In genomic region chr6:96142142-96142541, GRCh38 we compare ENCODE assay signal across 30 cellular contexts.
"Had no signal": no experiment of that assay in that cellular context is flagged by ENCODE, and none has a peak within 500 bp of the region (broad histone marks: within the 10 kb centered on the region; RNA-seq: fewer than 3 reads in every experiment).

No MANE protein-coding gene starts in this region.

- H3K27ac ChIP-seq: adrenal gland, body of pancreas, esophagus muscularis mucosa, foreskin keratinocyte, gastrocnemius medialis had no signal

- H3K36me3 ChIP-seq: adrenal gland, esophagus muscularis mucosa, gastrocnemius medialis had no signal

- H3K9me3 ChIP-seq: adrenal gland, body of pancreas, esophagus muscularis mucosa, gastrocnemius medialis had no signal

- H3K4me1 ChIP-seq: adrenal gland, body of pancreas, esophagus muscularis mucosa, foreskin keratinocyte, gastrocnemius medialis had no signal

- FAIRE-seq: colon had no signal

- DNase-seq: activated CD4-positive, alpha-beta memory T cell treated with anti-CD3 and anti-CD28 coated beads for 36 hours; activated CD4-positive, alpha-beta T cell treated with anti-CD3 and anti-CD28 coated beads for 36 hours; activated CD4-positive, alpha-beta T cell treated with anti-CD3 and anti-CD28 coated beads, Interleukin-2, amount 10 ng/mL, durations not matched to agents 24 days and 14 days; activated CD4-positive, CD25-positive, alpha-beta regulatory T cell; activated CD4-positive, CD25-positive, alpha-beta regulatory T cell treated with anti-CD3 and anti-CD28 coated beads, Interleukin-2, amount 50 U/mL, for 72 hours; activated CD8-positive, alpha-beta memory T cell treated with anti-CD3 and anti-CD28 coated beads, Interleukin-2, amount 10 ng/mL, durations not matched to agents 7 days and 5 days; activated CD8-positive, alpha-beta memory T cell treated with anti-CD3 and anti-CD28 coated beads, Interleukin-2, amount 50 U/mL, for 4 hours; activated CD8-positive, alpha-beta T cell treated with anti-CD3 and anti-CD28 coated beads, Interleukin-2, amount 10 ng/mL, durations not matched to agents 7 days and 5 days; activated effector memory CD4-positive, alpha-beta T cell treated with anti-CD3 and anti-CD28 coated beads, Interleukin-2, amount 50 U/mL, for 16 hours; activated naive CD4-positive, alpha-beta T cell treated with anti-CD3 and anti-CD28 coated beads for 36 hours; activated naive CD8-positive, alpha-beta T cell treated with anti-CD3 and anti-CD28 coated beads for 36 hours; activated naive CD8-positive, alpha-beta T cell treated with anti-CD3 and anti-CD28 coated beads, Interleukin-2, amount 50 U/mL, for 24 hours; activated T-cell treated with anti-CD3 and anti-CD28 coated beads, Interleukin-2, amount 50 U/mL, for 1 hour; activated T-cell treated with anti-CD3 and anti-CD28 coated beads, Interleukin-2, amount 50 U/mL, for 48 hours; adrenal gland; amygdala; aorta; body of pancreas; caudate nucleus; cortex of kidney; dermis blood vessel endothelial cell; effector CD4-positive, alpha-beta T cell; effector memory CD8-positive, alpha-beta T cell; erythroblast; foreskin keratinocyte; gastrocnemius medialis; glutamatergic neuron; T-helper 2 cell had no signal

- ATAC-seq: activated CD4-positive, alpha-beta T cell treated with anti-CD3 and anti-CD28 coated beads for 36 hours; activated CD8-positive, alpha-beta memory T cell treated with anti-CD3 and anti-CD28 coated beads, Interleukin-2, amount 10 ng/mL, durations not matched to agents 7 days and 5 days; activated CD8-positive, alpha-beta T cell treated with anti-CD3 and anti-CD28 coated beads, Interleukin-2, amount 10 ng/mL, durations not matched to agents 7 days and 5 days; activated naive CD8-positive, alpha-beta T cell treated with anti-CD3 and anti-CD28 coated beads, Interleukin-2, amount 50 U/mL, for 24 hours; body of pancreas; effector memory CD8-positive, alpha-beta T cell; foreskin keratinocyte; gastrocnemius medialis had no signal

- H3K4me3 ChIP-seq: adrenal gland, body of pancreas, esophagus muscularis mucosa, gastrocnemius medialis had no signal

- H3K27me3 ChIP-seq: adrenal gland, body of pancreas, esophagus muscularis mucosa, foreskin keratinocyte, gastrocnemius medialis had no signal
